1 cellular context compared by ENCODE assay signal in genomic region chr22:38469306-38469781, GRCh38.
TF ChIP-seq lines count a peak whose summit lies in the region.

No MANE protein-coding gene starts in this region.

TF ChIP-seq in HepG2, 621 proteins besides CTCF, POLR2A, EP300 and RAD21:
- TF ChIP-seq JUN (CRISPR knock-in tag; IDR thresholded peaks at IDR 0.05) = no peak
- TF ChIP-seq STAT6 (CRISPR knock-in tag; IDR thresholded peaks at IDR 0.05; ENCODE audit: borderline replicate concordance) = no peak
- no peak for TF ChIP-seq ISX (CRISPR knock-in tag; conservative IDR thresholded peaks at IDR 0.05)
- TF ChIP-seq NRL (CRISPR knock-in tag; IDR thresholded peaks at IDR 0.05; ENCODE audit: borderline replicate concordance) = no peak
- no peak for TF ChIP-seq KMT2A (CRISPR knock-in tag; IDR thresholded peaks at IDR 0.05)
- no peak for TF ChIP-seq ZNF552 (CRISPR knock-in tag; IDR thresholded peaks at IDR 0.05; ENCODE audit: borderline replicate concordance)
- TF ChIP-seq, protein P1, sequence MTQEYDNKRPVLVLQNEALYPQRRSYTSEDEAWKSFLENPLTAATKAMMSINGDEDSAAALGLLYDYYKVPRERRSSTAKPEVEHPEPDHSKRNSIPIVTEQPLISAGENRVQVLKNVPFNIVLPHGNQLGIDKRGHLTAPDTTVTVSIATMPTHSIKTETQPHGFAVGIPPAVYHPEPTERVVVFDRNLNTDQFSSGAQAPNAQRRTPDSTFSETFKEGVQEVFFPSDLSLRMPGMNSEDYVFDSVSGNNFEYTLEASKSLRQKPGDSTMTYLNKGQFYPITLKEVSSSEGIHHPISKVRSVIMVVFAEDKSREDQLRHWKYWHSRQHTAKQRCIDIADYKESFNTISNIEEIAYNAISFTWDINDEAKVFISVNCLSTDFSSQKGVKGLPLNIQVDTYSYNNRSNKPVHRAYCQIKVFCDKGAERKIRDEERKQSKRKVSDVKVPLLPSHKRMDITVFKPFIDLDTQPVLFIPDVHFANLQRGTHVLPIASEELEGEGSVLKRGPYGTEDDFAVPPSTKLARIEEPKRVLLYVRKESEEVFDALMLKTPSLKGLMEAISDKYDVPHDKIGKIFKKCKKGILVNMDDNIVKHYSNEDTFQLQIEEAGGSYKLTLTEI (CRISPR knock-in tag; conservative IDR thresholded peaks at IDR 0.05) = no peak
- no peak for TF ChIP-seq ZNF44 (CRISPR knock-in tag; IDR thresholded peaks at IDR 0.05)
- no peak for TF ChIP-seq HNRNPUL1 (IDR thresholded peaks at IDR 0.05; ENCODE audit: low read depth, low read length)
- TF ChIP-seq ZNF329 (CRISPR knock-in tag; IDR thresholded peaks at IDR 0.05; ENCODE audit: low read depth) = no peak
